ENCODE assay signal across 25 cellular contexts in the genomic region with DNA sequence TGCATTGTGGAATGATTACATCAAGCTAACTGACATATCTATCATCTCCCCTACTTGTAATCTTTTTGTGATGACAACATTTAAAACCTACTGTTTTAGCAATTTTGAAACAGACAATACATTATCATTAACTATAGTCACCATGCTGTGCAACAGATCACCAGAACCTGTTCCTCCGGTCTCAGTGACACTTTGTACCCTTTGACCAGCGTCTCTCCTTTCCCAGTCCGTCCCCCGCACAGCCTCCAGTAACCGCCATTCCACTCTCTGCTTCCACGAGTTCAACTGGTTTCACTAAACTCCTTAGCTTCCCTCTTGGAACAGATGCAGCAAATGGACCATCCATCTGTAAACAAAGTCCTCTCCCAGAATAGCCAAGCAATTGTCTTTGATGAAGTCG. TPM values are rescaled to one million over a fixed set of nuclear protein-coding genes. Genes with fewer than 3 reads are reported as not detected.
"Had no signal": no experiment of that assay in that cellular context is flagged by ENCODE, and none has a peak within 500 bp of the region (broad histone marks: within the 10 kb centered on the region; RNA-seq: fewer than 3 reads in every experiment).

No MANE protein-coding gene starts in this region.

- ATAC-seq: effector memory CD8-positive, alpha-beta T cell; gastroesophageal sphincter; left colon; left ventricle myocardium superior; naive thymus-derived CD4-positive, alpha-beta T cell; right lobe of liver; stimulated activated memory B cell treated with anti-CD40 and anti-IgM and Interleukin-4, amounts not matched to agents 10 μg/mL and 1 μg/mL and 100 μg/mL, for 72 hours had no signal

- H3K9me3 ChIP-seq: esophagus squamous epithelium, gastroesophageal sphincter, prostate gland, right lobe of liver, spleen, tibial artery had no signal

- H3K9ac ChIP-seq: parathyroid adenoma had no signal

- H2AFZ ChIP-seq: parathyroid adenoma had no signal

- H3K4me1 ChIP-seq: spleen had no signal

- DNase-seq: effector memory CD8-positive, alpha-beta T cell; esophagus squamous epithelium; foreskin fibroblast; kidney; mesendoderm; naive thymus-derived CD4-positive, alpha-beta T cell; nephron progenitor cell; spleen; stimulated activated CD4-positive, alpha-beta T cell treated with anti-CD3 and anti-CD28 coated beads, Interleukin-15, amount 100 ng/mL, for 24 hours; stimulated activated CD4-positive, alpha-beta T cell treated with anti-CD3 and anti-CD28 coated beads, Interleukin-1b, Interleukin-23, amount 100 ng/mL, for 48 hours; stimulated activated CD4-positive, alpha-beta T cell treated with anti-CD3 and anti-CD28 coated beads, Interleukin-4, amount 100 ng/mL, for 24 hours; tibial artery had no signal

- H3K27ac ChIP-seq: esophagus squamous epithelium, gastroesophageal sphincter, parathyroid adenoma, prostate gland, right lobe of liver, spleen, tibial artery had no signal

- H3K4me3 Mint-ChIP-seq: dendritic cell treated with granulocyte-macrophage colony-stimulating factor and Interleukin-4, amounts not matched to agents 40 ng/mL and 50 ng/mL, for 4 days; effector memory CD8-positive, alpha-beta T cell; naive thymus-derived CD4-positive, alpha-beta T cell; nephron progenitor cell; stimulated activated memory B cell treated with anti-CD40 and anti-IgM and Interleukin-4, amounts not matched to agents 10 μg/mL and 1 μg/mL and 100 μg/mL, for 72 hours; stimulated activated naive CD8-positive, alpha-beta T cell treated with anti-CD3 and anti-CD28 coated beads, Interleukin-15, Interleukin-2, amounts not matched to agents 100 ng/mL and 50 ng/mL, for 24 hours had no signal

- H3K27me3 ChIP-seq: esophagus squamous epithelium, gastroesophageal sphincter, right lobe of liver, spleen, tibial artery had no signal

- H3K36me3 ChIP-seq: prostate gland, right lobe of liver, spleen had no signal

- H3K27me3 Mint-ChIP-seq: dendritic cell treated with granulocyte-macrophage colony-stimulating factor and Interleukin-4, amounts not matched to agents 40 ng/mL and 50 ng/mL, for 4 days had no signal

- H3K27ac Mint-ChIP-seq: dendritic cell treated with granulocyte-macrophage colony-stimulating factor and Interleukin-4, amounts not matched to agents 40 ng/mL and 50 ng/mL, for 4 days; effector memory CD8-positive, alpha-beta T cell; naive thymus-derived CD4-positive, alpha-beta T cell; nephron progenitor cell; stimulated activated memory B cell treated with anti-CD40 and anti-IgM and Interleukin-4, amounts not matched to agents 10 μg/mL and 1 μg/mL and 100 μg/mL, for 72 hours; stimulated activated naive CD8-positive, alpha-beta T cell treated with anti-CD3 and anti-CD28 coated beads, Interleukin-15, Interleukin-2, amounts not matched to agents 100 ng/mL and 50 ng/mL, for 24 hours had no signal

- H3K4me1 Mint-ChIP-seq: naive thymus-derived CD4-positive, alpha-beta T cell; nephron progenitor cell; stimulated activated memory B cell treated with anti-CD40 and anti-IgM and Interleukin-4, amounts not matched to agents 10 μg/mL and 1 μg/mL and 100 μg/mL, for 72 hours had no signal

- H3K9me3 Mint-ChIP-seq: dendritic cell treated with granulocyte-macrophage colony-stimulating factor and Interleukin-4, amounts not matched to agents 40 ng/mL and 50 ng/mL, for 4 days; effector memory CD8-positive, alpha-beta T cell; naive thymus-derived CD4-positive, alpha-beta T cell; nephron progenitor cell; stimulated activated memory B cell treated with anti-CD40 and anti-IgM and Interleukin-4, amounts not matched to agents 10 μg/mL and 1 μg/mL and 100 μg/mL, for 72 hours; stimulated activated naive CD8-positive, alpha-beta T cell treated with anti-CD3 and anti-CD28 coated beads, Interleukin-15, Interleukin-2, amounts not matched to agents 100 ng/mL and 50 ng/mL, for 24 hours had no signal

- H3K36me3 Mint-ChIP-seq: stimulated activated memory B cell treated with anti-CD40 and anti-IgM and Interleukin-4, amounts not matched to agents 10 μg/mL and 1 μg/mL and 100 μg/mL, for 72 hours had no signal

- H3K4me3 ChIP-seq: esophagus squamous epithelium, gastroesophageal sphincter, lung, prostate gland, right lobe of liver, spleen, tibial artery had no signal

RNA-seq across cellular contexts. Expression of a gene that starts 55.6 kb away (rescaled TPM):
- total RNA-seq: epithelial cell of proximal tubule; naive thymus-derived CD4-positive, alpha-beta T cell; renal cortical epithelial cell; right lobe of liver; temporal lobe had no signal
- polyA plus RNA-seq: naive thymus-derived CD4-positive, alpha-beta T cell had no signal
